Comparison of ENCODE assay signal across 21 cellular contexts in the genomic region with DNA sequence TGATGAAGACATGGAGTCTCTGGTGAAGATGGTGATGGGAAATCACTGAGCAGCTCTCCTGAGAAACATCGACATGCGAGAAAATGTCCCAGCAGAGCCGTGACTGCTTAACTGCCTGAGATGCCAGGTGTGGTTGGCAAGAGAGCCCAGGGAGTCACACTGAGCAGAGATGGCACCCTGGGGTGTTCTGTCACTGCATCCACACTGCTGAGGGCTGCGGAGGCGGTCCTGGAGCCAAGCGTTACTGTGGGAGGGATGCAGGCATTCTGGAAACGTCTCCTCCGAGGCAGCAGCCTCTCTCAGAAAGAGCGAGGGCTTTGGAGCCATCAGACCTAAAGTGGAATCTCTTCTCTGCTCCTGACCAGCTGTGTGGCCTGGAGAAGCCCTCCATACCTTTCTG.
"Had no signal": no experiment of that assay in that cellular context is flagged by ENCODE, and none has a peak within 500 bp of the region (broad histone marks: within the 10 kb centered on the region; RNA-seq: fewer than 3 reads in every experiment).

No MANE protein-coding gene starts in this region.

- ATAC-seq: left ventricle myocardium superior; lower lobe of right lung; naive thymus-derived CD8-positive, alpha-beta T cell; psoas muscle; right cardiac atrium; stimulated activated effector memory CD8-positive, alpha-beta T cell treated with anti-CD3 and anti-CD28 coated beads, Interleukin-12 subunit alpha, Interleukin-12 subunit beta, amount 100 ng/mL, for 72 hours had no signal

- H3K4me1 ChIP-seq: lower lobe of right lung, sigmoid colon, stomach had no signal

- H3K27me3 ChIP-seq: neutrophil, sigmoid colon, testis had no signal

- H3K36me3 ChIP-seq: lower lobe of right lung, neutrophil, sigmoid colon, stomach, tibial artery had no signal

- H3K27ac ChIP-seq: lower lobe of right lung, neutrophil, psoas muscle, sigmoid colon, stomach, testis, tibial artery had no signal

- H3K4me3 ChIP-seq: lower lobe of right lung, psoas muscle, sigmoid colon, stomach, testis, tibial artery had no signal

- H3K9me3 ChIP-seq: lower lobe of right lung, neutrophil, psoas muscle, sigmoid colon, stomach, testis, tibial artery had no signal

- H3K4me1 Mint-ChIP-seq: immature natural killer cell; stimulated activated effector memory CD8-positive, alpha-beta T cell treated with anti-CD3 and anti-CD28 coated beads, Interleukin-12 subunit alpha, Interleukin-12 subunit beta, amount 100 ng/mL, for 72 hours had no signal

- DNase-seq: cortex of kidney; effector CD4-positive, alpha-beta T cell; immature natural killer cell; islet precursor cell; kidney glomerular epithelial cell; left ventricle myocardium superior; lower lobe of right lung; naive thymus-derived CD8-positive, alpha-beta T cell; nephron progenitor cell; psoas muscle; right cardiac atrium; sigmoid colon; stimulated activated CD4-positive, alpha-beta T cell treated with anti-CD3 and anti-CD28 coated beads, Interleukin-2, amount 100 ng/mL, for 24 hours; stimulated activated CD4-positive, alpha-beta T cell treated with anti-CD3 and anti-CD28 coated beads, Interleukin-4, amount 100 ng/mL, for 24 hours; stimulated activated naive CD4-positive, alpha-beta T cell treated with Interleukin-2 at 50 U/mL for 16 hours; stomach; testis; tibial artery had no signal

- H3K36me3 Mint-ChIP-seq: immature natural killer cell; naive thymus-derived CD8-positive, alpha-beta T cell; stimulated activated effector memory CD8-positive, alpha-beta T cell treated with anti-CD3 and anti-CD28 coated beads, Interleukin-12 subunit alpha, Interleukin-12 subunit beta, amount 100 ng/mL, for 72 hours; type B pancreatic cell had no signal

- H3K27me3 Mint-ChIP-seq: type B pancreatic cell had no signal

- H3K9me3 Mint-ChIP-seq: immature natural killer cell; naive thymus-derived CD8-positive, alpha-beta T cell; nephron progenitor cell; stimulated activated effector memory CD8-positive, alpha-beta T cell treated with anti-CD3 and anti-CD28 coated beads, Interleukin-12 subunit alpha, Interleukin-12 subunit beta, amount 100 ng/mL, for 72 hours; type B pancreatic cell had no signal

- H3K27ac Mint-ChIP-seq: immature natural killer cell; naive thymus-derived CD8-positive, alpha-beta T cell; nephron progenitor cell; stimulated activated effector memory CD8-positive, alpha-beta T cell treated with anti-CD3 and anti-CD28 coated beads, Interleukin-12 subunit alpha, Interleukin-12 subunit beta, amount 100 ng/mL, for 72 hours; type B pancreatic cell had no signal

- H3K4me3 Mint-ChIP-seq: immature natural killer cell; naive thymus-derived CD8-positive, alpha-beta T cell; nephron progenitor cell; stimulated activated effector memory CD8-positive, alpha-beta T cell treated with anti-CD3 and anti-CD28 coated beads, Interleukin-12 subunit alpha, Interleukin-12 subunit beta, amount 100 ng/mL, for 72 hours; type B pancreatic cell had no signal
